8 cellular contexts compared by ENCODE assay signal in the genomic region with DNA sequence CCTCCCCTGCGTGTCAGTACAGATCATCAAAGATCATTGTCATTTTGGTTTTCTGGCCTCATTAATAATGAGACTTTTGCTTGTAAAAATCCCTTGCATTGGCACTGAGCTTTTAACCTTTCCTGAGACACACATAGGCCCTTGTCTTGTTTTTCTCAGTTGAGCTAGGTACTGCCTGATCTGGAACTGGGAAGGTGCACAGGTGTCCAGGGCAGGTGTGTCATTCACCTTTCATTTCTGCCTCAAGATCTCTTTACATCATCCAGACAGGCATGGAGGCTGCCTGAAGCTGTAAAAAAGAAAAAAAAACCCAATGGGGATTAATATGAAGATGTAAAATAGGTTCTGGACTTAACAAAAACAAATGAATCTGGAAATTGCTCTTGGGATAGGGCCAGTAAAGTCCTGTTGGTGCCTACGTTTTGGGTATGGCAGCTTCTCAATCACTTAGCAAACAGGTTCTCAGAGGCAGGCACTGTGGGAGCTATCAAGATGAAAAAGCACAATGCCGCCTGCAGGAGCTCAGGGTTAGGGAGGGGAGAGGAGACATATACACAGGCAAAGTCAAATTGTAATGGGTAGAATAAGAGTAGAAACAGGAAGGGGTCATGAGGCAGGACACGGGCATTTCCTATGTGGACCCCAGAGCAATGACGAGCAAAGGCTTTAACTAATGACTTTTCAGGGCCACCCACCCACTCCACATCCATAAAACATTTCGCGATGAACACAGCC. TPM values are rescaled to one million over a fixed set of nuclear protein-coding genes. Genes with fewer than 3 reads are reported as not detected.
A peak's percentile ranks its signal among the peaks of the same experiment; 100 is the strongest.
DNase-seq lines count a peak whose midpoint lies in the region; ATAC-seq and TF ChIP-seq lines count a peak whose summit lies in the region.

No MANE protein-coding gene starts in this region.

- no peak for ATAC-seq in activated CD8-positive, alpha-beta T cell treated with anti-CD3 and anti-CD28 coated beads for 36 hours
- no peak for ATAC-seq in GM21423 (IDR thresholded peaks at IDR 0.05; ENCODE audit: unreplicated experiment)

- H3K27ac ChIP-seq in temporal lobe (ENCODE audit: low read depth, low read length) = peak overlapping the region; percentile 88

- no peak for DNase-seq in activated CD4-positive, alpha-beta T cell treated with anti-CD3 and anti-CD28 coated beads, Interleukin-2, amount 10 ng/mL, durations not matched to agents 24 days and 14 days
- no peak for DNase-seq in activated CD4-positive, alpha-beta T cell treated with anti-CD3 and anti-CD28 coated beads for 4 hours
- DNase-seq in activated CD8-positive, alpha-beta T cell treated with anti-CD3 and anti-CD28 coated beads for 36 hours = peak; percentile 13
- DNase-seq in immature natural killer cell (no peak), HK-2 (ENCODE audit: unreplicated experiment) (no peak), NCI-H82 treated with DMSO at 0.1 percent for 48 hours (lab: John Stamatoyannopoulos, UW; ENCODE audit: unreplicated experiment) (no peak)

- CTCF ChIA-PET in activated CD8-positive, alpha-beta T cell treated with anti-CD3 and anti-CD28 coated beads for 36 hours (lab: Charles Lee) = interaction anchor here (0.9 to 17.6 kb wide), 28 partner anchors 11 to 410 kb away, joined by 3 to 761 read pairs (median 14); partner anchors contain the start of genes LAMTOR5 and RBM15

- TF ChIP-seq CTCF in activated CD8-positive, alpha-beta T cell treated with anti-CD3 and anti-CD28 coated beads for 36 hours (IDR thresholded peaks at IDR 0.05) = no peak

- H3K4me1 Mint-ChIP-seq in activated CD4-positive, alpha-beta T cell treated with anti-CD3 and anti-CD28 coated beads, Interleukin-2, amount 10 ng/mL, durations not matched to agents 24 days and 14 days = peaks cover 35% of the 10 kb centered on the region
- H3K4me1 Mint-ChIP-seq in activated CD8-positive, alpha-beta T cell treated with anti-CD3 and anti-CD28 coated beads for 36 hours (ENCODE audit: low read depth) = peaks cover 38% of the 10 kb centered on the region
- H3K4me1 Mint-ChIP-seq in immature natural killer cell = peaks cover 19 to 20% of the 10 kb centered on the region in 2 donors

- intact Hi-C loops in activated CD4-positive, alpha-beta T cell treated with anti-CD3 and anti-CD28 coated beads, Interleukin-2, amount 10 ng/mL, durations not matched to agents 24 days and 14 days (cut with micrococcal nuclease) = no loop called here
- intact Hi-C loops in activated CD8-positive, alpha-beta T cell treated with anti-CD3 and anti-CD28 coated beads for 36 hours (cut with micrococcal nuclease) = loop anchor here (10.0 kb wide), 1 partner anchor 286 kb away; no protein-coding TSS in a partner anchor

- H3K4me3 Mint-ChIP-seq in activated CD4-positive, alpha-beta T cell treated with anti-CD3 and anti-CD28 coated beads, Interleukin-2, amount 10 ng/mL, durations not matched to agents 24 days and 14 days = peak overlapping the region; percentile 91
- peak overlapping the region; percentile 67 for H3K4me3 Mint-ChIP-seq in activated CD8-positive, alpha-beta T cell treated with anti-CD3 and anti-CD28 coated beads for 36 hours
- H3K4me3 Mint-ChIP-seq in immature natural killer cell = peak overlapping the region; percentile 78 to 90 (median 88)

- H3K27ac Mint-ChIP-seq in activated CD4-positive, alpha-beta T cell treated with anti-CD3 and anti-CD28 coated beads, Interleukin-2, amount 10 ng/mL, durations not matched to agents 24 days and 14 days = peak overlapping the region; percentile 93
- H3K27ac Mint-ChIP-seq in activated CD8-positive, alpha-beta T cell treated with anti-CD3 and anti-CD28 coated beads for 36 hours = peak overlapping the region; percentile 84
- peak overlapping the region; percentile 85 to 94 (median 89) for H3K27ac Mint-ChIP-seq in immature natural killer cell

- H3K27me3 Mint-ChIP-seq in activated CD4-positive, alpha-beta T cell treated with anti-CD3 and anti-CD28 coated beads, Interleukin-2, amount 10 ng/mL, durations not matched to agents 24 days and 14 days = peaks cover 7% of the 10 kb centered on the region
- H3K27me3 Mint-ChIP-seq in activated CD8-positive, alpha-beta T cell treated with anti-CD3 and anti-CD28 coated beads for 36 hours = no peaks in the 10 kb centered on the region
- peaks cover 7 to 15% (median 10%) of the 10 kb centered on the region in 3 donors for H3K27me3 Mint-ChIP-seq in immature natural killer cell (ENCODE audit: low read depth in 3 of 3)

- H3K9me3 Mint-ChIP-seq in activated CD4-positive, alpha-beta T cell treated with anti-CD3 and anti-CD28 coated beads, Interleukin-2, amount 10 ng/mL, durations not matched to agents 24 days and 14 days = no peaks in the 10 kb centered on the region
- no peaks in the 10 kb centered on the region for H3K9me3 Mint-ChIP-seq in activated CD8-positive, alpha-beta T cell treated with anti-CD3 and anti-CD28 coated beads for 36 hours
- H3K9me3 Mint-ChIP-seq in immature natural killer cell = peaks cover 0 to 1% (median 0%) of the 10 kb centered on the region in 6 donors

- POLR2A ChIA-PET in activated CD8-positive, alpha-beta T cell treated with anti-CD3 and anti-CD28 coated beads for 36 hours (lab: Charles Lee) = interaction anchor here (0.6 to 7.0 kb wide), 4 partner anchors 13 to 130 kb away, joined by 3 to 64 read pairs (median 3); partner anchors contain the start of gene RBM15

- H3K36me3 Mint-ChIP-seq in activated CD4-positive, alpha-beta T cell treated with anti-CD3 and anti-CD28 coated beads, Interleukin-2, amount 10 ng/mL, durations not matched to agents 24 days and 14 days (ENCODE audit: low read depth) = peaks cover 10% of the 10 kb centered on the region
- H3K36me3 Mint-ChIP-seq in activated CD8-positive, alpha-beta T cell treated with anti-CD3 and anti-CD28 coated beads for 36 hours (ENCODE audit: low read depth) = peaks cover 3% of the 10 kb centered on the region
- no peaks in the 10 kb centered on the region for H3K36me3 Mint-ChIP-seq in immature natural killer cell

RNA-seq across cellular contexts. Expression of gene KCNC4, which starts 1.0 kb away (rescaled TPM):
- total RNA-seq in activated CD4-positive, alpha-beta T cell treated with anti-CD3 and anti-CD28 coated beads, Interleukin-2, amount 10 ng/mL, durations not matched to agents 24 days and 14 days = 19.5 and 20.0 TPM in 2 replicates
- total RNA-seq in activated CD8-positive, alpha-beta T cell treated with anti-CD3 and anti-CD28 coated beads for 36 hours = 10 to 100 TPM; 10.7 to 12.2 TPM
- under 1 TPM; 0.18 to 0.48 (median 0.47) TPM for polyA plus RNA-seq in immature natural killer cell
- 4.2 TPM for total RNA-seq in temporal lobe

RNA-seq across cellular contexts. Expression of gene SLC6A17, which starts 58.8 kb away (rescaled TPM):
- 0.05 TPM in 1 of 2 replicates, not detected in the other for total RNA-seq in activated CD4-positive, alpha-beta T cell treated with anti-CD3 and anti-CD28 coated beads, Interleukin-2, amount 10 ng/mL, durations not matched to agents 24 days and 14 days
- under 1 TPM; 0.05 to 0.18 TPM for total RNA-seq in activated CD8-positive, alpha-beta T cell treated with anti-CD3 and anti-CD28 coated beads for 36 hours
- not detected for polyA plus RNA-seq in immature natural killer cell
- total RNA-seq in temporal lobe = 13.5 TPM

Comparison
In these comparisons a context has a peak if more than half of its experiments do, and no peak if none do; other contexts are left out.
1. RNA of gene SLC6A17, which starts 58.8 kb away (total RNA-seq): 13.5 TPM in temporal lobe (single experiment); 0.05 to 0.18 TPM in activated CD8-positive, alpha-beta T cell treated with anti-CD3 and anti-CD28 coated beads for 36 hours and 0.05 TPM in activated CD4-positive, alpha-beta T cell treated with anti-CD3 and anti-CD28 coated beads, Interleukin-2, amount 10 ng/mL, durations not matched to agents 24 days and 14 days; every median in the first group is over 10 times any median in the second.
2. Peak in every context shown above with its lines, with median percentiles within 50 percentile points of each other: H3K27ac Mint-ChIP-seq and H3K4me3 Mint-ChIP-seq.